ENCODE assay signal across 28 cellular contexts in the genomic region with DNA sequence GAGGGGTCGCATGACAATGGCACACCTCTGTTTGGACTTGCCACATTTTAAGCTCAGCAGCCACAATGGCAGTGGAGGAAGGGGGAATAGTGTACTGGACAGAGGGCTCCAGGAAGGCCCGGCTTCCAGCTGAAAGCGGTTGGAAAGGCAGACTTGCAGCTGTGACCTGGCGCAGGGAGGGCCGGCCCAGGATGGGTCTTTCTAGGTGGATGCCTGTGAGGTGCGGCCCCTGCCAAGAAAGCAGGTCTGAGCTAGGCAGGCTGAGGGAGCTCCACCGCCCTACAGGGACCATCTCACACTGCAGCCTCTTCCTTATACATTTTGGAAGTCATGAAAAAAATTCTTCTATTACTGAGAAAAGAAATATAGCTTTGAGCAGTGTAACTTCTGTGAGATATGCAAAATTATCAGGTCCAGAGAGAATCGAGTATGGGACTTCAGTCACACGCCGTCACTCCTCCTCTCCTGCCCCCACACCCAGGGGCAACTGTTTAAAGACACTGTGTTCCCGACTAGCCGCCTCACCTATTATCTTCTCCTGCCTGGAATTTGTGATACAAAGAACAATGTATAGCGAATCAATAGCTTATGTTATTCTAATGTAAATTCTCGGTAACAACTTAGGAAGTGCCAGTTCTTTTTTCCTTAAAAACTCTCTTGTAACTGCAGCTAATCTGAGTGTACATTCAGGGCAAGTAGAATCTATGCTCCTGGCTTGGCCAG.
DNase-seq lines count a peak whose midpoint lies in the region; ATAC-seq and TF ChIP-seq lines count a peak whose summit lies in the region.
"Had no signal": no experiment of that assay in that cellular context is flagged by ENCODE, and none has a peak within 500 bp of the region (broad histone marks: within the 10 kb centered on the region; RNA-seq: fewer than 3 reads in every experiment).

No MANE protein-coding gene starts in this region.

- no peaks in the 10 kb centered on the region for H4K20me1 ChIP-seq in GM23338 (replicated peaks; ENCODE audit: insufficient read depth)

- H3K4me3 Mint-ChIP-seq in GM23338: no peak overlapping the region
- H3K4me3 Mint-ChIP-seq in osteocyte (ENCODE audit: unreplicated experiment): no peak overlapping the region
- no peak overlapping the region for H3K4me3 Mint-ChIP-seq in chondrocyte (ENCODE audit: unreplicated experiment)
- H3K4me3 Mint-ChIP-seq: CD4-positive, alpha-beta memory T cell had no signal

- TF ChIP-seq POLR2A in stomach (IDR thresholded peaks at IDR 0.05): no peak

- peaks cover 16% of the 10 kb centered on the region for H3K4me1 ChIP-seq in GM23338 (ENCODE audit: insufficient read depth)
- no peaks in the 10 kb centered on the region for H3K4me1 ChIP-seq in RWPE2 (ENCODE audit: insufficient read depth, poor library complexity, severe bottlenecking)
- H3K4me1 ChIP-seq in stomach: no peaks in the 10 kb centered on the region
- H3K4me1 ChIP-seq: Caco-2, SJSA1 had no signal

- no peak for TF ChIP-seq EP300 in stomach (IDR thresholded peaks at IDR 0.05)

- H3K79me2 ChIP-seq in GM23338 (replicated peaks; ENCODE audit: insufficient read depth): no peaks in the 10 kb centered on the region

- H3K27me3 ChIP-seq in GM23338 (ENCODE audit: insufficient read depth) (no peaks in the 10 kb centered on the region), RWPE2 (ENCODE audit: insufficient read depth, poor library complexity, severe bottlenecking) (no peaks in the 10 kb centered on the region), stomach (no peaks in the 10 kb centered on the region)
- H3K27me3 ChIP-seq: MG63, SJSA1 had no signal

- H2AFZ ChIP-seq in GM23338: peak overlapping the region; percentile 66; the same call in 1 of the 2 replicates
- H2AFZ ChIP-seq: PC-9 had no signal

- H3K27ac ChIP-seq in GM23338 (ENCODE audit: low read depth) (0 out of 2 replicates have a peak overlapping the region, but pooled peaks have one; percentile 26), RWPE2 (ENCODE audit: poor library complexity, severe bottlenecking) (no peak overlapping the region), caudate nucleus (ENCODE audit: low read depth, low read length) (no peak overlapping the region), stomach (no peak overlapping the region)
- H3K27ac ChIP-seq: PC-9, SJSA1 had no signal

- intact Hi-C loops in stomach (cut with DNase I; ENCODE audit: low total_unique reads): no loop called here

- H3K4me3 ChIP-seq in GM23338 (no peak overlapping the region), RWPE2 (ENCODE audit: severe bottlenecking) (no peak overlapping the region), stomach (no peak overlapping the region)
- H3K4me3 ChIP-seq: MG63, PC-9, SJSA1 had no signal

- peak; percentile 39 for DNase-seq in GM23338 (ENCODE audit: low spot score)
- DNase-seq in RWPE2 (ENCODE audit: low spot score): peak; percentile 63
- peak; percentile 54 for DNase-seq in iPS-NIHi11 (ENCODE audit: low spot score)
- DNase-seq in osteocyte (ENCODE audit: extremely low spot score, unreplicated experiment): peak; percentile 38
- DNase-seq in chondrocyte (ENCODE audit: low spot score): no peak
- DNase-seq in caudate nucleus (lab: John Stamatoyannopoulos, UW): no peak
- no peak for DNase-seq in occipital lobe (lab: John Stamatoyannopoulos, UW)
- DNase-seq in stomach: no peak
- DNase-seq: C1 segment of cervical spinal cord; Caco-2; CD4-positive, alpha-beta memory T cell; EL; GF-D8; HCEC 1CT; IMR-90; KG1; MG63; NCI-H1105 treated with DMSO at 0.1 percent for 48 hours; NCI-H146; NCI-H1930; NCI-H2107; NCI-H446 treated with DMSO at 0.1 percent for 48 hours; NCI-H526; NCI-H82; NK-92 treated with Interleukin-12 subunit alpha and Interleukin-12 subunit beta, amount 100 ng/mL, for 24 hours; PC-9; Right ventricle myocardium superior had no signal

- H3K36me3 ChIP-seq in GM23338 (ENCODE audit: insufficient read depth): no peaks in the 10 kb centered on the region
- H3K36me3 ChIP-seq in RWPE2 (ENCODE audit: low read depth): no peaks in the 10 kb centered on the region
- no peaks in the 10 kb centered on the region for H3K36me3 ChIP-seq in stomach
- H3K36me3 ChIP-seq: MG63, SJSA1 had no signal

- H3K9me2 ChIP-seq in GM23338 (ENCODE audit: insufficient read depth): peaks cover 12% of the 10 kb centered on the region; the same call in 1 of the 2 replicates

- H3F3A ChIP-seq in GM23338 (replicated peaks; ENCODE audit: low read depth): no peaks in the 10 kb centered on the region

- H3K36me3 Mint-ChIP-seq in GM23338 (ENCODE audit: low read depth) (peaks cover 16% of the 10 kb centered on the region), osteocyte (ENCODE audit: unreplicated experiment) (no peaks in the 10 kb centered on the region), chondrocyte (ENCODE audit: low read depth) (no peaks in the 10 kb centered on the region)
- H3K36me3 Mint-ChIP-seq: CD4-positive, alpha-beta memory T cell had no signal

- H3K27me3 Mint-ChIP-seq in GM23338 (ENCODE audit: insufficient read depth, low read depth, poor library complexity) (peaks cover 10% of the 10 kb centered on the region), osteocyte (ENCODE audit: unreplicated experiment) (no peaks in the 10 kb centered on the region), chondrocyte (ENCODE audit: low read depth) (no peaks in the 10 kb centered on the region)
- H3K27me3 Mint-ChIP-seq: CD4-positive, alpha-beta memory T cell had no signal

- peak overlapping the region; percentile 27; the same call in 1 of the 2 replicates for H3K4me2 ChIP-seq in GM23338
- H3K4me2 ChIP-seq: PC-9 had no signal

- H3K27ac Mint-ChIP-seq in GM23338 (no peak overlapping the region), osteocyte (ENCODE audit: unreplicated experiment) (no peak overlapping the region), chondrocyte (ENCODE audit: unreplicated experiment) (no peak overlapping the region)
- H3K27ac Mint-ChIP-seq: CD4-positive, alpha-beta memory T cell had no signal

- ATAC-seq in GM23338 (peak; percentile 90), RWPE2 (ENCODE audit: low read depth) (no peak)

- peak in 1 of 2 experiments; percentile 15; a peak in 1 of 4 replicates for TF ChIP-seq CTCF in GM23338 (conservative IDR thresholded peaks at IDR 0.05; ENCODE audit: low read depth in 2 of 2)
- no peak for TF ChIP-seq CTCF in RWPE2 (IDR thresholded peaks at IDR 0.05; ENCODE audit: poor library complexity, severe bottlenecking)
- no peak for TF ChIP-seq CTCF in osteocyte (IDR thresholded peaks at IDR 0.05)
- TF ChIP-seq CTCF in chondrocyte (IDR thresholded peaks at IDR 0.05): no peak
- TF ChIP-seq CTCF in stomach (IDR thresholded peaks at IDR 0.05): no peak

- no peaks in the 10 kb centered on the region for H3K9me3 ChIP-seq in RWPE2 (ENCODE audit: severe bottlenecking)
- H3K9me3 ChIP-seq in stomach: peaks cover 0 to 47% (median 34%) of the 10 kb centered on the region in 4 donors
- H3K9me3 ChIP-seq: MG63, SJSA1 had no signal

- H3K9me3 Mint-ChIP-seq in GM23338 (peaks cover 19% of the 10 kb centered on the region; the same call in 2 of the 3 replicates), osteocyte (ENCODE audit: unreplicated experiment) (no peaks in the 10 kb centered on the region), chondrocyte (ENCODE audit: low read depth) (no peaks in the 10 kb centered on the region)

- H3K4me1 Mint-ChIP-seq in GM23338 (peaks cover 29% of the 10 kb centered on the region), osteocyte (ENCODE audit: unreplicated experiment) (no peaks in the 10 kb centered on the region), chondrocyte (ENCODE audit: low read depth) (peaks cover 2% of the 10 kb centered on the region)
- H3K4me1 Mint-ChIP-seq: CD4-positive, alpha-beta memory T cell had no signal

- WGBS in stomach, 5 donors: 68 to 79% (median 74%) methylated on average over 14 of the region's 14 CpGs

TF ChIP-seq in GM23338, 12 proteins besides CTCF, POLR2A, EP300 and RAD21 (continues in another document):
- TF ChIP-seq, protein P1, sequence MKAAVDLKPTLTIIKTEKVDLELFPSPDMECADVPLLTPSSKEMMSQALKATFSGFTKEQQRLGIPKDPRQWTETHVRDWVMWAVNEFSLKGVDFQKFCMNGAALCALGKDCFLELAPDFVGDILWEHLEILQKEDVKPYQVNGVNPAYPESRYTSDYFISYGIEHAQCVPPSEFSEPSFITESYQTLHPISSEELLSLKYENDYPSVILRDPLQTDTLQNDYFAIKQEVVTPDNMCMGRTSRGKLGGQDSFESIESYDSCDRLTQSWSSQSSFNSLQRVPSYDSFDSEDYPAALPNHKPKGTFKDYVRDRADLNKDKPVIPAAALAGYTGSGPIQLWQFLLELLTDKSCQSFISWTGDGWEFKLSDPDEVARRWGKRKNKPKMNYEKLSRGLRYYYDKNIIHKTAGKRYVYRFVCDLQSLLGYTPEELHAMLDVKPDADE (IDR thresholded peaks at IDR 0.05): no peak
- TF ChIP-seq EZH2 (IDR thresholded peaks at IDR 0.05; ENCODE audit: low read depth, unreplicated experiment): no peak
- TF ChIP-seq, protein P2, sequence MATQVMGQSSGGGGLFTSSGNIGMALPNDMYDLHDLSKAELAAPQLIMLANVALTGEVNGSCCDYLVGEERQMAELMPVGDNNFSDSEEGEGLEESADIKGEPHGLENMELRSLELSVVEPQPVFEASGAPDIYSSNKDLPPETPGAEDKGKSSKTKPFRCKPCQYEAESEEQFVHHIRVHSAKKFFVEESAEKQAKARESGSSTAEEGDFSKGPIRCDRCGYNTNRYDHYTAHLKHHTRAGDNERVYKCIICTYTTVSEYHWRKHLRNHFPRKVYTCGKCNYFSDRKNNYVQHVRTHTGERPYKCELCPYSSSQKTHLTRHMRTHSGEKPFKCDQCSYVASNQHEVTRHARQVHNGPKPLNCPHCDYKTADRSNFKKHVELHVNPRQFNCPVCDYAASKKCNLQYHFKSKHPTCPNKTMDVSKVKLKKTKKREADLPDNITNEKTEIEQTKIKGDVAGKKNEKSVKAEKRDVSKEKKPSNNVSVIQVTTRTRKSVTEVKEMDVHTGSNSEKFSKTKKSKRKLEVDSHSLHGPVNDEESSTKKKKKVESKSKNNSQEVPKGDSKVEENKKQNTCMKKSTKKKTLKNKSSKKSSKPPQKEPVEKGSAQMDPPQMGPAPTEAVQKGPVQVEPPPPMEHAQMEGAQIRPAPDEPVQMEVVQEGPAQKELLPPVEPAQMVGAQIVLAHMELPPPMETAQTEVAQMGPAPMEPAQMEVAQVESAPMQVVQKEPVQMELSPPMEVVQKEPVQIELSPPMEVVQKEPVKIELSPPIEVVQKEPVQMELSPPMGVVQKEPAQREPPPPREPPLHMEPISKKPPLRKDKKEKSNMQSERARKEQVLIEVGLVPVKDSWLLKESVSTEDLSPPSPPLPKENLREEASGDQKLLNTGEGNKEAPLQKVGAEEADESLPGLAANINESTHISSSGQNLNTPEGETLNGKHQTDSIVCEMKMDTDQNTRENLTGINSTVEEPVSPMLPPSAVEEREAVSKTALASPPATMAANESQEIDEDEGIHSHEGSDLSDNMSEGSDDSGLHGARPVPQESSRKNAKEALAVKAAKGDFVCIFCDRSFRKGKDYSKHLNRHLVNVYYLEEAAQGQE (IDR thresholded peaks at IDR 0.05; ENCODE audit: unreplicated experiment): no peak
- TF ChIP-seq JUNB (IDR thresholded peaks at IDR 0.05; ENCODE audit: unreplicated experiment): no peak

Comparison
In these comparisons a context has a peak if more than half of its experiments do, and no peak if none do; other contexts are left out.
1. DNase-seq: peak in GM23338 (single experiment), RWPE2 (single experiment), iPS-NIHi11 (single experiment) and osteocyte (single experiment); none in chondrocyte (single experiment), caudate nucleus (0 of 61), occipital lobe (single experiment) and stomach (single experiment).